In genomic region chrX:57902633-57903032, GRCh38 we compare ENCODE assay signal across 27 cellular contexts. TPM values are rescaled to one million over a fixed set of nuclear protein-coding genes. Genes with fewer than 3 reads are reported as not detected.
DNase-seq lines count a peak whose midpoint lies in the region; ATAC-seq, FAIRE-seq and TF ChIP-seq lines count a peak whose summit lies in the region.
"Had no signal": no experiment of that assay in that cellular context is flagged by ENCODE, and none has a peak within 500 bp of the region (broad histone marks: within the 10 kb centered on the region; RNA-seq: fewer than 3 reads in every experiment).

No MANE protein-coding gene starts in this region.

- no TSS peak for BruUV-seq in GM12878 (replicated peaks; lab: Mats Ljungman, UMichigan)

- H3K27me3 ChIP-seq in GM12878 (replicated peaks in 1 of 2; ENCODE audit: control insufficient read depth in 2 of 2, insufficient read depth in 2 of 2, low read length in 1 of 2) = no peaks in the 10 kb centered on the region
- H3K27me3 ChIP-seq: ascending aorta had no signal

- TF ChIP-seq CTCF in GM12878 (IDR thresholded peaks at IDR 0.05 in 2 of 3, conservative IDR thresholded peaks at IDR 0.05 in 1 of 3; ENCODE audit: control insufficient read depth in 2 of 3, extremely low read depth in 1 of 3, insufficient read depth in 1 of 3, low read depth in 3 of 3, low read length in 3 of 3) = no peak

- SMC1A ChIA-PET in GM12878 (lab: Charles Lee; ENCODE audit: uncharacterized antibody, unreplicated experiment) = interaction anchor here (0.8 kb wide), 1 partner anchor 28 kb away, joined by 3 read pairs; no protein-coding TSS in a partner anchor

- RAD21 ChIA-PET in GM12878 (lab: Charles Lee; ENCODE audit: unreplicated experiment) = no interaction called here

- in situ Hi-C loops in GM12878 (cut with MboI) = loop anchor here (25.0 kb wide), 3 partner anchors 915 to 1340 kb away; partner anchors contain the start of genes SPIN3 and UBQLN2

- ATAC-seq in GM12878 = peak; percentile 48
- ATAC-seq in HG03280 (IDR thresholded peaks at IDR 0.05; ENCODE audit: unreplicated experiment) = no peak
- ATAC-seq: activated T-helper 17 cell treated with anti-CD3 and anti-CD28 coated beads, Interleukin-2, amount 50 U/mL, for 72 hours; CD8-positive, alpha-beta T cell had no signal

- no peak overlapping the region for H2AFZ ChIP-seq in GM12878 (ENCODE audit: control insufficient read depth, low read depth, low read length)

- intact Hi-C loops in GM12878 (cut with micrococcal nuclease; ENCODE audit: unreplicated experiment) = no loop called here

- H3K36me3 ChIP-seq in GM12878 (ENCODE audit: control insufficient read depth in 2 of 2, insufficient read depth in 2 of 2, low read length in 1 of 2) = no peaks in the 10 kb centered on the region
- H3K36me3 ChIP-seq: ascending aorta, prostate gland had no signal

- H3K4me2 ChIP-seq in GM12878 (ENCODE audit: control insufficient read depth, insufficient read depth) = no peak overlapping the region

- H3K27ac ChIP-seq in GM12878 (ENCODE audit: control insufficient read depth, insufficient read depth) = no peak overlapping the region
- H3K27ac ChIP-seq: 22Rv1, ascending aorta, prostate gland, skin epidermis had no signal

- H3K4me1 ChIP-seq in GM12878 (ENCODE audit: control insufficient read depth, insufficient read depth, low read length) = no peaks in the 10 kb centered on the region
- H3K4me1 ChIP-seq: ascending aorta, prostate gland had no signal

- peak; percentile 13 for FAIRE-seq in GM12878 (lab: Jason Lieb, UNC)
- FAIRE-seq: endothelial cell of umbilical vein, G401.6 had no signal

- POLR2A ChIA-PET in GM12878 (lab: Charles Lee) = no interaction called here

- no peak overlapping the region for H3K4me3 ChIP-seq in GM12878
- H3K4me3 ChIP-seq: ascending aorta, prostate gland, skin epidermis had no signal

- no peak overlapping the region for H3K9ac ChIP-seq in GM12878 (ENCODE audit: control insufficient read depth, insufficient read depth, low read length)

- no peak for TF ChIP-seq EP300 in GM12878 (IDR thresholded peaks at IDR 0.05; ENCODE audit: borderline replicate concordance in 1 of 2, control insufficient read depth in 1 of 2, low read depth in 2 of 2, low read length in 2 of 2)

- no peak for TF ChIP-seq RAD21 in GM12878 (IDR thresholded peaks at IDR 0.05; ENCODE audit: insufficient read depth, low read depth, low read length)

- H4K20me1 ChIP-seq in GM12878 (ENCODE audit: control insufficient read depth, insufficient read depth) = no peaks in the 10 kb centered on the region

- 59% methylated on average over 2 of the region's 2 CpGs for WGBS in GM12878 (ENCODE audit: insufficient coverage, insufficient replicate concordance, low lambda C conversion rate, missing lambda C conversion rate)

- DNase-seq in NCI-H1105 treated with DMSO at 0.1 percent for 48 hours (lab: John Stamatoyannopoulos, UW) (peak; percentile 40), NCI-H1105 (lab: John Stamatoyannopoulos, UW) (no peak), NCI-H1048 (lab: John Stamatoyannopoulos, UW) (peak; percentile 4), GM12878 (ENCODE audit: low read depth, low spot score) (no peak), superior temporal gyrus (ENCODE audit: extremely low spot score) (peak; percentile 10), amniotic stem cell (lab: John Stamatoyannopoulos, UW) (no peak), hypothalamus (lab: John Stamatoyannopoulos, UW) (no peak)
- DNase-seq: activated CD4-positive, alpha-beta memory T cell treated with anti-CD3 and anti-CD28 coated beads for 36 hours; activated CD8-positive, alpha-beta memory T cell treated with anti-CD3 and anti-CD28 coated beads, Interleukin-2, amount 50 U/mL, for 48 hours; caudate nucleus; CD8-positive, alpha-beta T cell; HCEC 1CT; mammary epithelial cell; NCI-H2029; NCI-H226; NCI-H82; OCI-M1; Right ventricle myocardium superior; trophoblast cell had no signal

- H3K79me2 ChIP-seq in GM12878 (ENCODE audit: control insufficient read depth, insufficient read depth, low read length) = no peaks in the 10 kb centered on the region; the same call in none of the 2 replicates

- H3K9me3 ChIP-seq in GM12878 (replicated peaks; ENCODE audit: control insufficient read depth, insufficient read depth, low read length) = no peaks in the 10 kb centered on the region
- H3K9me3 ChIP-seq: ascending aorta, prostate gland had no signal

- CTCF ChIA-PET in GM12878 (lab: Yijun Ruan, JAX) = no interaction called here

- no peak for TF ChIP-seq POLR2A in GM12878 (IDR thresholded peaks at IDR 0.05; ENCODE audit: low read depth, low read length)

TF ChIP-seq in GM12878, 131 proteins besides CTCF, POLR2A, EP300 and RAD21:
- TF ChIP-seq RB1 (IDR thresholded peaks at IDR 0.05; ENCODE audit: borderline replicate concordance) (no peak), TAF1 (IDR thresholded peaks at IDR 0.05; ENCODE audit: borderline replicate concordance, low read depth, low read length) (no peak), SMC3 (IDR thresholded peaks at IDR 0.05; ENCODE audit: borderline replicate concordance, low read length) (no peak), CREB1 (IDR thresholded peaks at IDR 0.05; ENCODE audit: low read depth) (0 out of 2 replicates have a peak, but pooled peaks have one; percentile 38), MAX (IDR thresholded peaks at IDR 0.05; ENCODE audit: low read depth, low read length) (no peak), SUZ12 (IDR thresholded peaks at IDR 0.05; ENCODE audit: unreplicated experiment) (no peak), KLF5 (IDR thresholded peaks at IDR 0.05; ENCODE audit: partially characterized antibody) (no peak), HDGF (IDR thresholded peaks at IDR 0.05) (no peak), HCFC1 (IDR thresholded peaks at IDR 0.05; ENCODE audit: low read length) (no peak), BCL11A (IDR thresholded peaks at IDR 0.05; ENCODE audit: low read depth, low read length) (no peak), BMI1 (IDR thresholded peaks at IDR 0.05; ENCODE audit: borderline replicate concordance) (no peak), SPI1 (IDR thresholded peaks at IDR 0.05; ENCODE audit: borderline replicate concordance, insufficient read depth, low read depth, low read length) (peak; percentile 37; the same call in 1 of the 2 replicates), ZNF274 (IDR thresholded peaks at IDR 0.05; ENCODE audit: insufficient read depth, insufficient read length) (no peak), TCF7 (IDR thresholded peaks at IDR 0.05; ENCODE audit: borderline replicate concordance) (no peak), STAT1 (conservative IDR thresholded peaks at IDR 0.05) (no peak), TCF12 (IDR thresholded peaks at IDR 0.05; ENCODE audit: low read depth, low read length) (no peak)
TF ChIP-seq in GM12878: peak in this region for 2.

RNA-seq across cellular contexts. Expression of gene ZXDA, which starts 7.6 kb away (rescaled TPM):
- 4.4 and 4.5 TPM in 2 replicates for total RNA-seq in GM12878 (2013; cell fraction: nucleolus; rRNA removed)
- 2.8 and 2.9 TPM in 2 replicates for total RNA-seq in GM12878 (2014; rRNA removed)
- 1.7 and 2.1 TPM in 2 replicates for total RNA-seq in GM12878 (2014; rRNA removed; fragmentation: Illumina TruSeq; extraction: Trizol)
- total RNA-seq in GM12878 (2021) = 2.2 and 2.5 TPM in 2 replicates
- 0.88 TPM for polyA plus RNA-seq in GM12878 (2011; ENCODE audit: low read depth)
- polyA plus RNA-seq in GM12878 (2011; rRNA removed) = 0.33 and 0.46 TPM in 2 replicates
- polyA plus RNA-seq in GM12878 (2011; cell fraction: cytosol; rRNA removed) = 0.40 and 0.42 TPM in 2 replicates
- 0.42 and 0.45 TPM in 2 replicates for polyA plus RNA-seq in GM12878 (2011; cell fraction: nucleus; rRNA removed)
- polyA plus RNA-seq in GM12878 (2012) = 0.97 and 1.5 TPM in 2 replicates
- 1.3 and 1.7 TPM in 2 replicates for polyA plus RNA-seq in GM12878 (2014; fragmentation: Illumina TruSeq; extraction: Trizol)
- polyA plus RNA-seq in GM12878 (2014; fragmentation: Nextera tagmentation; extraction: Ambion mirVana) = under 1 TPM; 0.10 to 0.13 TPM
- polyA plus RNA-seq in GM12878 (2014; rRNA removed) = 0.88 and 1.3 TPM in 2 replicates
- polyA plus RNA-seq in GM12878 (2016; fragmentation: Nextera tagmentation; extraction: Ambion mirVana) = under 1 TPM; 0.69 to 0.72 TPM
- 0.80 and 1.2 TPM in 2 replicates for polyA minus RNA-seq in GM12878 (2011; rRNA and poly(A)+ RNA removed)
- 0.80 and 1.0 TPM in 2 replicates for polyA minus RNA-seq in GM12878 (2011; cell fraction: cytosol; rRNA and poly(A)+ RNA removed)
- polyA minus RNA-seq in GM12878 (2011; cell fraction: nucleus; rRNA and poly(A)+ RNA removed) = 1.5 and 2.3 TPM in 2 replicates

Comparison
In these comparisons a context has a peak if more than half of its experiments do, and no peak if none do; other contexts are left out.
1. DNase-seq: peak in NCI-H1105 treated with DMSO at 0.1 percent for 48 hours (single experiment), NCI-H1048 (single experiment) and superior temporal gyrus (single experiment); none in NCI-H1105 (single experiment), GM12878 (single experiment), amniotic stem cell (single experiment) and hypothalamus (0 of 51).